9 cellular contexts compared by ENCODE assay signal in genomic region chr7:24732646-24733413, GRCh38. TPM values are rescaled to one million over a fixed set of nuclear protein-coding genes. Genes with fewer than 3 reads are reported as not detected.
DNase-seq lines count a peak whose midpoint lies in the region; ATAC-seq and TF ChIP-seq lines count a peak whose summit lies in the region.
"Had no signal": no experiment of that assay in that cellular context is flagged by ENCODE, and none has a peak within 500 bp of the region (broad histone marks: within the 10 kb centered on the region; RNA-seq: fewer than 3 reads in every experiment).

No MANE protein-coding gene starts in this region.

- whole genome bisulfite sequencing in ovary, 3 donors = 86 to 97% (median 93%) methylated on average over 4 of the region's 4 CpGs

- CTCF ChIA-PET in A673 (lab: Charles Lee) = no interaction called here

- intact Hi-C loops in ovary (cut with DNase I) = no loop called here
- intact Hi-C loops in A673 (cut with micrococcal nuclease; ENCODE audit: unreplicated experiment) = no loop called here
- intact Hi-C loops in mucosa of descending colon (cut with DNase I, micrococcal nuclease) = no loop called here

- TF ChIP-seq CTCF in RWPE2 (IDR thresholded peaks at IDR 0.05; ENCODE audit: poor library complexity, severe bottlenecking) (no peak), ovary (IDR thresholded peaks at IDR 0.05) (no peak), A673 (conservative IDR thresholded peaks at IDR 0.05; ENCODE audit: low read depth, low read length) (no peak), mucosa of descending colon (IDR thresholded peaks at IDR 0.05) (no peak)

- TF ChIP-seq POLR2A in ovary (IDR thresholded peaks at IDR 0.05) = no peak

- no peak overlapping the region for H3K4me3 ChIP-seq in RWPE2 (ENCODE audit: severe bottlenecking)
- no peak overlapping the region for H3K4me3 ChIP-seq in ovary
- H3K4me3 ChIP-seq in A673 (ENCODE audit: low read depth, low read length, poor library complexity, severe bottlenecking) = no peak overlapping the region
- H3K4me3 ChIP-seq in mucosa of descending colon = no peak overlapping the region
- H3K4me3 ChIP-seq: adrenal gland had no signal

- H3K27ac ChIP-seq in RWPE2 (ENCODE audit: poor library complexity, severe bottlenecking) (peak overlapping the region; percentile 24), ovary (no peak overlapping the region), A673 (ENCODE audit: low read depth, low read length, poor library complexity, severe bottlenecking) (no peak overlapping the region)
- H3K27ac ChIP-seq: adrenal gland had no signal

- H3K36me3 ChIP-seq in RWPE2 (ENCODE audit: low read depth) = peaks cover 15% of the 10 kb centered on the region; the same call in 1 of the 2 replicates
- no peaks in the 10 kb centered on the region for H3K36me3 ChIP-seq in ovary
- H3K36me3 ChIP-seq in A673 (ENCODE audit: insufficient read depth, low read length, poor library complexity, severe bottlenecking) = no peaks in the 10 kb centered on the region
- no peaks in the 10 kb centered on the region for H3K36me3 ChIP-seq in mucosa of descending colon (ENCODE audit: low read depth)
- H3K36me3 ChIP-seq: adrenal gland had no signal

- BruUV-seq in A673 (replicated peaks; lab: Mats Ljungman, UMichigan) = no TSS peak

- H3K27me3 ChIP-seq in RWPE2 (ENCODE audit: insufficient read depth, poor library complexity, severe bottlenecking) (no peaks in the 10 kb centered on the region), ovary (no peaks in the 10 kb centered on the region), A673 (replicated peaks; ENCODE audit: insufficient read depth, low read depth, low read length, poor library complexity) (no peaks in the 10 kb centered on the region)
- H3K27me3 ChIP-seq: adrenal gland had no signal

- no peak for DNase-seq in RWPE2 (ENCODE audit: low spot score)
- DNase-seq in myocyte (ENCODE audit: low read depth) = peak; percentile 55
- DNase-seq in ovary = no peak
- DNase-seq in A673 (ENCODE audit: low spot score) = no peak
- no peak for DNase-seq in mucosa of descending colon
- DNase-seq in middle frontal gyrus (ENCODE audit: extremely low spot score, low spot score) = no peak

- H3K9me3 ChIP-seq in RWPE2 (ENCODE audit: severe bottlenecking) (no peaks in the 10 kb centered on the region), ovary (no peaks in the 10 kb centered on the region), A673 (ENCODE audit: low read depth, low read length, poor library complexity, severe bottlenecking) (peaks cover 2% of the 10 kb centered on the region), mucosa of descending colon (no peaks in the 10 kb centered on the region)
- H3K9me3 ChIP-seq: adrenal gland had no signal

- TF ChIP-seq EP300 in ovary (IDR thresholded peaks at IDR 0.05) = no peak

- peak; percentile 74 for ATAC-seq in GM18861 (IDR thresholded peaks at IDR 0.05; ENCODE audit: unreplicated experiment)
- peak; percentile 77 for ATAC-seq in HG02798 (IDR thresholded peaks at IDR 0.05; ENCODE audit: poor library complexity, unreplicated experiment)
- ATAC-seq in RWPE2 (ENCODE audit: low read depth) = peak; percentile 91
- no peak for ATAC-seq in mucosa of descending colon

- POLR2A ChIA-PET in A673 (lab: Charles Lee; ENCODE audit: low non-redundant PET) = interaction anchor here (0.6 kb wide), 1 partner anchor 301 kb away, joined by 4 read pairs; no protein-coding TSS in a partner anchor

- peaks cover 9% of the 10 kb centered on the region for H3K4me1 ChIP-seq in RWPE2 (ENCODE audit: insufficient read depth, poor library complexity, severe bottlenecking)
- H3K4me1 ChIP-seq in ovary (ENCODE audit: insufficient read depth) = peaks cover 4% of the 10 kb centered on the region
- H3K4me1 ChIP-seq in A673 (ENCODE audit: insufficient read depth, low read length, poor library complexity, severe bottlenecking) = peaks cover 9% of the 10 kb centered on the region
- no peaks in the 10 kb centered on the region for H3K4me1 ChIP-seq in mucosa of descending colon (ENCODE audit: low read depth)
- H3K4me1 ChIP-seq: adrenal gland had no signal

RNA-seq across cellular contexts. Expression of gene GSDME, which starts 24.4 kb away (rescaled TPM):
- total RNA-seq in myocyte (28.2 and 33.7 TPM in 2 replicates), ovary (10 to 100 TPM; 14.3 to 37.0 (median 31.2) TPM), A673 (2021) (0.77 and 3.0 TPM in 2 replicates), mucosa of descending colon (1 to 10 TPM in 2 of 3 donors, under 1 TPM in 1; 0.96 to 6.3 (median 2.3) TPM)
- polyA plus RNA-seq in myocyte (2012) = 49.6 TPM
- 10 to 100 TPM; 20.3 to 29.2 TPM for polyA plus RNA-seq in ovary
